In genomic region chr3:160486459-160486869, GRCh38 we compare ENCODE assay signal across 2 cellular contexts.
TF ChIP-seq lines count a peak whose summit lies in the region.

No MANE protein-coding gene starts in this region.

TF ChIP-seq in HCT116, 20 proteins besides CTCF, POLR2A, EP300 and RAD21 (continued from another document):
- TF ChIP-seq ZNF274 (IDR thresholded peaks at IDR 0.05; ENCODE audit: low read depth, low read length) (no peak), MAX (IDR thresholded peaks at IDR 0.05) (no peak), EZH2phosphoT487 (IDR thresholded peaks at IDR 0.05; ENCODE audit: borderline replicate concordance) (no peak), SP1 (IDR thresholded peaks at IDR 0.05; ENCODE audit: low read depth) (no peak), SIN3A (IDR thresholded peaks at IDR 0.05; ENCODE audit: low read depth) (no peak), CEBPB (IDR thresholded peaks at IDR 0.05; ENCODE audit: low read depth) (no peak), YY1 (IDR thresholded peaks at IDR 0.05; ENCODE audit: extremely low read depth, insufficient replicate concordance, low read depth, low read length) (no peak), JUND (IDR thresholded peaks at IDR 0.05) (no peak), ATF3 (IDR thresholded peaks at IDR 0.05) (no peak), CBX3 (IDR thresholded peaks at IDR 0.05; ENCODE audit: low read depth) (no peak), EGR1 (IDR thresholded peaks at IDR 0.05; ENCODE audit: low read depth) (no peak), ZBTB33 (IDR thresholded peaks at IDR 0.05; ENCODE audit: extremely low read depth, insufficient replicate concordance, low read length) (no peak), FOSL1 (IDR thresholded peaks at IDR 0.05; ENCODE audit: low read depth) (no peak), ELF1 (IDR thresholded peaks at IDR 0.05; ENCODE audit: borderline replicate concordance, low read depth) (no peak), ZFX (IDR thresholded peaks at IDR 0.05) (no peak), SRF (IDR thresholded peaks at IDR 0.05; ENCODE audit: low read depth) (no peak)

TF ChIP-seq in endothelial cell of umbilical vein, 7 proteins besides CTCF, POLR2A, EP300 and RAD21 (continued from another document):
- TF ChIP-seq MAX (IDR thresholded peaks at IDR 0.05; ENCODE audit: insufficient read depth, insufficient read length) (no peak), MYC (IDR thresholded peaks at IDR 0.05; ENCODE audit: low read depth, low read length) (no peak), GATA2 (IDR thresholded peaks at IDR 0.05; ENCODE audit: insufficient read depth, insufficient read length, low read depth, low read length) (no peak), EZH2 (IDR thresholded peaks at IDR 0.05; ENCODE audit: borderline replicate concordance, low read depth, low read length, severe bottlenecking) (no peak), JUN (IDR thresholded peaks at IDR 0.05; ENCODE audit: borderline replicate concordance, insufficient read depth, insufficient read length, low read depth) (no peak)
